In the genomic region with DNA sequence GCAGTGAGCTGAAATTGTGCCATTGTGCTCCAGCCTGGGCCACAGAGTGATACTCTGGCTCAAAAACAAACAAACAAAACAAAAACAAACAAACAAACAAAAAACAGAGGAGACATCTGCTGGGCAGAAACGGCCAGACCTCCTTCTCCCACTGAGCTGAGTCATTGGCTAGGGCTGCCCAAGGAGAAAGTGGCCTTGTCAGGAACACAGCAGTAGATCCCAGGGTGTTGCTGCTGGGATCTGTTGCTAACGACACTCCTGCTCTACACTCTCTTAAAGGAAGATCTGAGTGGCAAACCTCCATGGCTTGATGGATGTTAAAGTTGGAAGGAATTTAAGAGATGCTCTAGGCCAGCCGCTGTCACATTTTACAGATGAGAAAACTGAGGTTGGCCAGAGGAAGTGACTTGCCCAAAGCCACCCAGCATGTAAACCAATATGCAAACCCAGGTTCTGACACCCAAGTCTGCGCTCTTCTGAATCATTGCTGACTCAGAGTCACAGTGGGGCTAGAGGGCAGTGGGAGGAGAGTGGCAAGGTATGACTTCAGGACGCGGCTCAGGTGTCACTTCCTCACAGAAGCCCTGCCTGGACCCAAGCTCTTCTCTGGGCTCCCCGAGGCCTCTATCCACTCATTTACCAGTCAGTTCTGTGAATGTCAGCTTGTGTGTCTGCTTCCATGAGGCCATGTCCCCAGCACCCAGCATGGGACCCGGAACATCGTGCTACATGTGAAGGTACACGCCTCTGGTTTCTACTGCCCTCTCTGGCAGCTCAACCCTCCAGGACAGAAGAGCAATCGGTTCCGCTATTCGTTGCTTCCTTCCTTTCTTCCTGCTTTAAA, we compare ENCODE assay signal across 8 cellular contexts. TPM values are rescaled to one million over a fixed set of nuclear protein-coding genes. Genes with fewer than 3 reads are reported as not detected.
A peak's percentile ranks its signal among the peaks of the same experiment; 100 is the strongest.
DNase-seq lines count a peak whose midpoint lies in the region; ATAC-seq and TF ChIP-seq lines count a peak whose summit lies in the region.

No MANE protein-coding gene starts in this region.

- H3K27ac Mint-ChIP-seq in nephron progenitor cell, result no peak overlapping the region

- H3K9me3 Mint-ChIP-seq in nephron progenitor cell, result no peaks in the 10 kb centered on the region

- no peaks in the 10 kb centered on the region for H3K36me3 Mint-ChIP-seq in nephron progenitor cell (ENCODE audit: low read depth)

- no peak overlapping the region for H3K4me3 Mint-ChIP-seq in nephron progenitor cell

- TF ChIP-seq CTCF in RWPE1 (conservative IDR thresholded peaks at IDR 0.05; ENCODE audit: low read depth) (no peak), nephron progenitor cell (IDR thresholded peaks at IDR 0.05) (no peak)

- POLR2A ChIA-PET in RWPE1 (lab: Yijun Ruan, JAX; ENCODE audit: low non-redundant PET), result no interaction called here

- peaks cover 32% of the 10 kb centered on the region for H3K4me1 Mint-ChIP-seq in nephron progenitor cell

- no peak overlapping the region for H3K27ac ChIP-seq in RWPE1

- ATAC-seq in HG02885 (IDR thresholded peaks at IDR 0.05; ENCODE audit: poor library complexity, unreplicated experiment) (peak; percentile 87), esophagus mucosa (peak; percentile 75)

- H3K27me3 Mint-ChIP-seq in nephron progenitor cell (ENCODE audit: low read depth, poor library complexity), result peaks cover 35% of the 10 kb centered on the region

- peak; percentile 86 for DNase-seq in NK-92 treated with Interleukin-12 subunit alpha and Interleukin-12 subunit beta, amount 100 ng/mL, for 24 hours (lab: John Stamatoyannopoulos, UW)
- no peak for DNase-seq in NK-92 (lab: John Stamatoyannopoulos, UW; ENCODE audit: unreplicated experiment)
- peak; percentile 36 for DNase-seq in RWPE1 (ENCODE audit: low spot score)
- DNase-seq in central memory CD4-positive, alpha-beta T cell, result no peak
- no peak for DNase-seq in HuH-7.5 (ENCODE audit: low spot score)
- no peak for DNase-seq in nephron progenitor cell

- CTCF ChIA-PET in RWPE1 (lab: Yijun Ruan, JAX), result interaction anchor here (0.6 kb wide), 2 partner anchors 76 to 186 kb away, joined by 3 to 4 read pairs; no protein-coding TSS in a partner anchor

RNA-seq across cellular contexts. Expression of a gene that starts 11.3 kb away (rescaled TPM):
- 1.0 TPM for total RNA-seq in esophagus mucosa

RNA-seq across cellular contexts. Expression of a gene that starts 25.0 kb away (rescaled TPM):
- total RNA-seq in esophagus mucosa, result 23.8 TPM

Comparison
In these comparisons a context has a peak if more than half of its experiments do, and no peak if none do; other contexts are left out.
1. DNase-seq: peak in NK-92 treated with Interleukin-12 subunit alpha and Interleukin-12 subunit beta, amount 100 ng/mL, for 24 hours (single experiment) and RWPE1 (single experiment); none in NK-92 (single experiment), central memory CD4-positive, alpha-beta T cell (single experiment), HuH-7.5 (single experiment) and nephron progenitor cell (single experiment).